Comparison of ENCODE assay signal across 8 cellular contexts in genomic region chr1:225428066-225428878, GRCh38. TPM values are rescaled to one million over a fixed set of nuclear protein-coding genes. Genes with fewer than 3 reads are reported as not detected.
A peak's percentile ranks its signal among the peaks of the same experiment; 100 is the strongest.
DNase-seq lines count a peak whose midpoint lies in the region; ATAC-seq, FAIRE-seq and TF ChIP-seq lines count a peak whose summit lies in the region.

No MANE protein-coding gene starts in this region.

- H3K9me3 Mint-ChIP-seq in T-helper 1 cell treated with Interleukin-12 subunit alpha and Interleukin-12 subunit beta and Interleukin-4 antibody, amounts not matched to agents 30 μg/mL and 1 μg/mL, for 36 hours: no peaks in the 10 kb centered on the region

- H3K4me3 Mint-ChIP-seq in T-helper 1 cell treated with Interleukin-12 subunit alpha and Interleukin-12 subunit beta and Interleukin-4 antibody, amounts not matched to agents 30 μg/mL and 1 μg/mL, for 36 hours: peak overlapping the region; percentile 84

- peaks cover 9% of the 10 kb centered on the region for H3K36me3 Mint-ChIP-seq in T-helper 1 cell treated with Interleukin-12 subunit alpha and Interleukin-12 subunit beta and Interleukin-4 antibody, amounts not matched to agents 30 μg/mL and 1 μg/mL, for 36 hours (ENCODE audit: low read depth)

- in situ Hi-C loops in GM13977 (cut with MboI; ENCODE audit: low pct_unique_long_range_greater_than_20kb, low sequenced_read_pairs, unreplicated experiment): no loop called here

- H3K4me1 Mint-ChIP-seq in T-helper 1 cell treated with Interleukin-12 subunit alpha and Interleukin-12 subunit beta and Interleukin-4 antibody, amounts not matched to agents 30 μg/mL and 1 μg/mL, for 36 hours (ENCODE audit: low read depth): peaks cover 48% of the 10 kb centered on the region

- no peaks in the 10 kb centered on the region for H3K27me3 Mint-ChIP-seq in T-helper 1 cell treated with Interleukin-12 subunit alpha and Interleukin-12 subunit beta and Interleukin-4 antibody, amounts not matched to agents 30 μg/mL and 1 μg/mL, for 36 hours (ENCODE audit: low read depth)

- ATAC-seq in HG02798 (IDR thresholded peaks at IDR 0.05; ENCODE audit: poor library complexity, unreplicated experiment): peak; percentile 94
- ATAC-seq in left ventricle myocardium superior: peak; percentile 97

- DNase-seq in GM13977 (ENCODE audit: low spot score): peak; percentile 97
- DNase-seq in NCI-H1417 treated with DMSO at 0.1 percent for 48 hours (lab: John Stamatoyannopoulos, UW): peak; percentile 80
- peak; percentile 32 to 97 (median 89) for DNase-seq in amygdala (lab: John Stamatoyannopoulos, UW)
- peak; percentile 95 for DNase-seq in left ventricle myocardium superior
- peak; percentile 57 for DNase-seq in pulmonary artery endothelial cell (ENCODE audit: low read depth, low spot score)
- peak; percentile 96 for DNase-seq in urothelium cell line (ENCODE audit: low spot score)

- peak; percentile 77 for FAIRE-seq in urothelium cell line (lab: Jason Lieb, UNC)

- H3K27ac Mint-ChIP-seq in T-helper 1 cell treated with Interleukin-12 subunit alpha and Interleukin-12 subunit beta and Interleukin-4 antibody, amounts not matched to agents 30 μg/mL and 1 μg/mL, for 36 hours: peak overlapping the region; percentile 91

- no peak for TF ChIP-seq CTCF in GM13977 (IDR thresholded peaks at IDR 0.05; ENCODE audit: extremely low read depth, insufficient read depth, missing control alignments)

- intact Hi-C loops in left ventricle myocardium superior (cut with micrococcal nuclease): no loop called here

RNA-seq across cellular contexts. Expression of gene LBR, which starts 0.4 kb away (rescaled TPM):
- total RNA-seq in left ventricle myocardium superior (9.5 TPM), pulmonary artery endothelial cell (73.9 and 123 TPM in 2 replicates)

Comparison
In these comparisons a context has a peak if more than half of its experiments do, and no peak if none do; other contexts are left out.
1. Peak in every context shown above with its lines: DNase-seq and ATAC-seq.